Comparison of ENCODE assay signal across 18 cellular contexts in genomic region chr16:2711370-2712062, GRCh38. TPM values are rescaled to one million over a fixed set of nuclear protein-coding genes. Genes with fewer than 3 reads are reported as not detected.
A peak's percentile ranks its signal among the peaks of the same experiment; 100 is the strongest.
DNase-seq lines count a peak whose midpoint lies in the region; ATAC-seq and TF ChIP-seq lines count a peak whose summit lies in the region.
"Had no signal": no experiment of that assay in that cellular context is flagged by ENCODE, and none has a peak within 500 bp of the region (broad histone marks: within the 10 kb centered on the region; RNA-seq: fewer than 3 reads in every experiment).

No MANE protein-coding gene starts in this region.

- H3K27ac Mint-ChIP-seq in H9, result peak overlapping the region in 2 of 3 experiments; percentile 42 to 61; a peak in 3 of 7 replicates
- H3K27ac Mint-ChIP-seq in nephron progenitor cell, result peak overlapping the region; percentile 61
- H3K27ac Mint-ChIP-seq in stimulated activated effector memory CD8-positive, alpha-beta T cell treated with anti-CD3 and anti-CD28 coated beads, Interleukin-12 subunit alpha, Interleukin-12 subunit beta, amount 100 ng/mL, for 72 hours, result peak overlapping the region; percentile 32
- H3K27ac Mint-ChIP-seq: CD4-positive, alpha-beta T cell had no signal

- no peak overlapping the region for H4K8ac ChIP-seq in H9 (replicated peaks; ENCODE audit: insufficient read length, low read depth, low read length)

- no peak overlapping the region for H2BK20ac ChIP-seq in H9 (ENCODE audit: low read depth, low read length, poor library complexity, severe bottlenecking)

- H3K27me3 ChIP-seq in H9 (ENCODE audit: insufficient read depth, low read length) (no peaks in the 10 kb centered on the region), RWPE2 (ENCODE audit: insufficient read depth, poor library complexity, severe bottlenecking) (no peaks in the 10 kb centered on the region)
- H3K27me3 ChIP-seq: MG63, SJCRH30 had no signal

- H3T11ph ChIP-seq in H9 (ENCODE audit: low read length), result no peak overlapping the region

- no peaks in the 10 kb centered on the region for H3K79me1 ChIP-seq in H9 (ENCODE audit: insufficient read depth, low read depth, low read length, poor library complexity, severe bottlenecking)

- peaks cover 0 to 5% of the 10 kb centered on the region in 2 experiments; a peak in 2 of 4 replicates for H3K4me1 Mint-ChIP-seq in H9
- no peaks in the 10 kb centered on the region for H3K4me1 Mint-ChIP-seq in nephron progenitor cell
- peaks cover 18% of the 10 kb centered on the region for H3K4me1 Mint-ChIP-seq in stimulated activated effector memory CD8-positive, alpha-beta T cell treated with anti-CD3 and anti-CD28 coated beads, Interleukin-12 subunit alpha, Interleukin-12 subunit beta, amount 100 ng/mL, for 72 hours

- H3K9me3 ChIP-seq in H9 (ENCODE audit: control insufficient read depth, low read depth, low read length) (no peaks in the 10 kb centered on the region), RWPE2 (ENCODE audit: severe bottlenecking) (no peaks in the 10 kb centered on the region)
- H3K9me3 ChIP-seq: HAP-1, MG63, SJCRH30 had no signal

- no peak for TF ChIP-seq CTCF in H9 (conservative IDR thresholded peaks at IDR 0.05)
- TF ChIP-seq CTCF in RWPE2 (IDR thresholded peaks at IDR 0.05; ENCODE audit: poor library complexity, severe bottlenecking), result no peak
- TF ChIP-seq CTCF in nephron progenitor cell (IDR thresholded peaks at IDR 0.05), result no peak

- no peak overlapping the region; the same call in 1 of the 2 replicates for H2BK15ac ChIP-seq in H9 (ENCODE audit: low read depth, low read length)

- H2BK5ac ChIP-seq in H9 (ENCODE audit: insufficient read length, low read length), result no peak overlapping the region

- H3K18ac ChIP-seq in H9 (ENCODE audit: insufficient read length, low read depth, low read length), result no peak overlapping the region

- H4K5ac ChIP-seq in H9 (ENCODE audit: insufficient read length, low read depth, low read length), result no peak overlapping the region

- H3K4ac ChIP-seq in H9 (ENCODE audit: low read depth, low read length), result no peak overlapping the region

- H3K27me3 Mint-ChIP-seq in H9 (ENCODE audit: low read depth) (peaks cover 2% of the 10 kb centered on the region), nephron progenitor cell (ENCODE audit: low read depth, poor library complexity) (peaks cover 24% of the 10 kb centered on the region)
- H3K27me3 Mint-ChIP-seq: CD4-positive, alpha-beta T cell had no signal

- no peak overlapping the region for H2BK12ac ChIP-seq in H9 (ENCODE audit: insufficient read length, low read depth, low read length)

- no peaks in the 10 kb centered on the region for H4K20me1 ChIP-seq in H9 (ENCODE audit: control insufficient read depth, insufficient read depth, insufficient read length)

- H3K4me1 ChIP-seq in H9 (ENCODE audit: insufficient read depth, low read length) (no peaks in the 10 kb centered on the region), RWPE2 (ENCODE audit: insufficient read depth, poor library complexity, severe bottlenecking) (no peaks in the 10 kb centered on the region)
- H3K4me1 ChIP-seq: HAP-1, SJCRH30 had no signal

- H3K36me3 Mint-ChIP-seq in H9 (ENCODE audit: insufficient read depth in 1 of 3, low read depth in 3 of 3) (peaks cover 0 to 16% (median 16%) of the 10 kb centered on the region in 3 experiments; a peak in 5 of 7 replicates), nephron progenitor cell (ENCODE audit: low read depth) (peaks cover 5% of the 10 kb centered on the region)
- H3K36me3 Mint-ChIP-seq in stimulated activated effector memory CD8-positive, alpha-beta T cell treated with anti-CD3 and anti-CD28 coated beads, Interleukin-12 subunit alpha, Interleukin-12 subunit beta, amount 100 ng/mL, for 72 hours, result peaks cover 30% of the 10 kb centered on the region

- H3K23ac ChIP-seq in H9 (ENCODE audit: insufficient read length, low read depth, low read length), result no peak overlapping the region

- no peaks in the 10 kb centered on the region for H3K79me2 ChIP-seq in H9 (ENCODE audit: insufficient read depth, low read length)

- peak; percentile 14; the same call in 1 of the 3 replicates for ATAC-seq in RWPE2 (ENCODE audit: low read depth)
- ATAC-seq in stimulated activated effector memory CD8-positive, alpha-beta T cell treated with anti-CD3 and anti-CD28 coated beads, Interleukin-12 subunit alpha, Interleukin-12 subunit beta, amount 100 ng/mL, for 72 hours, result no peak

- no peak overlapping the region for H3K4me3 Mint-ChIP-seq in H9
- H3K4me3 Mint-ChIP-seq in nephron progenitor cell, result no peak overlapping the region
- no peak overlapping the region for H3K4me3 Mint-ChIP-seq in stimulated activated effector memory CD8-positive, alpha-beta T cell treated with anti-CD3 and anti-CD28 coated beads, Interleukin-12 subunit alpha, Interleukin-12 subunit beta, amount 100 ng/mL, for 72 hours
- H3K4me3 Mint-ChIP-seq: CD4-positive, alpha-beta T cell had no signal

- no CpG with 5 or more reads among the region's 22 CpGs for WGBS in H9 (ENCODE audit: extremely low coverage, insufficient read length, low lambda C conversion rate)

- H3K9ac ChIP-seq in H9 (ENCODE audit: extremely low read depth, insufficient read length, low read length), result no peak overlapping the region
- H3K9ac ChIP-seq: GM23248 had no signal

- no peak overlapping the region for H2AFZ ChIP-seq in H9 (ENCODE audit: low read length)
- H2AFZ ChIP-seq: GM23248 had no signal

- no peak overlapping the region for H3K14ac ChIP-seq in H9 (ENCODE audit: insufficient read depth, low read length)

- no peak overlapping the region for H3K56ac ChIP-seq in H9 (ENCODE audit: insufficient read length, low read depth, low read length)

- no peaks in the 10 kb centered on the region for H3K23me2 ChIP-seq in H9 (ENCODE audit: insufficient read length, low read depth, low read length, poor library complexity, severe bottlenecking)

- no peaks in the 10 kb centered on the region for H3K9me3 Mint-ChIP-seq in H9
- H3K9me3 Mint-ChIP-seq in nephron progenitor cell, result no peaks in the 10 kb centered on the region
- no peaks in the 10 kb centered on the region for H3K9me3 Mint-ChIP-seq in stimulated activated effector memory CD8-positive, alpha-beta T cell treated with anti-CD3 and anti-CD28 coated beads, Interleukin-12 subunit alpha, Interleukin-12 subunit beta, amount 100 ng/mL, for 72 hours
- H3K9me3 Mint-ChIP-seq: CD4-positive, alpha-beta T cell had no signal

- peaks cover 13% of the 10 kb centered on the region for H3K36me3 ChIP-seq in RWPE2 (ENCODE audit: low read depth)

- H2BK120ac ChIP-seq in H9 (ENCODE audit: low read depth, low read length, poor library complexity, severe bottlenecking), result no peak overlapping the region

- H4K91ac ChIP-seq in H9 (ENCODE audit: insufficient read length, low read depth, low read length), result no peak overlapping the region

- DNase-seq in H9 (no peak), RWPE2 (ENCODE audit: low spot score) (no peak), nephron progenitor cell (no peak), NCI-H69 (lab: John Stamatoyannopoulos, UW) (no peak), NCI-H774 (lab: John Stamatoyannopoulos, UW) (no peak)
- no peak for DNase-seq in stimulated activated effector memory CD8-positive, alpha-beta T cell treated with anti-CD3 and anti-CD28 coated beads, Interleukin-12 subunit alpha, Interleukin-12 subunit beta, amount 100 ng/mL, for 72 hours (ENCODE audit: low spot score in 2 of 2)
- no peak for DNase-seq in stimulated activated CD4-positive, alpha-beta T cell treated with anti-CD3 and anti-CD28 coated beads, Interleukin-1b, Interleukin-23, amount 100 ng/mL, for 48 hours
- DNase-seq: CD4-positive, alpha-beta T cell; COR-L47; DND-41; GM23248; MG63; NCI-H1417; NCI-H187; NCI-H526 treated with DMSO at 0.1 percent for 48 hours; NK-92 treated with Interleukin-12 subunit alpha and Interleukin-12 subunit beta, amount 100 ng/mL, for 24 hours; SJCRH30 had no signal

- H3K4me3 ChIP-seq in RWPE2 (ENCODE audit: severe bottlenecking), result no peak overlapping the region
- H3K4me3 ChIP-seq: GM23248, HAP-1, MG63, SJCRH30 had no signal

- H3K27ac ChIP-seq in H9 (ENCODE audit: insufficient read length, low read depth, low read length) (no peak overlapping the region), RWPE2 (ENCODE audit: poor library complexity, severe bottlenecking) (no peak overlapping the region)
- H3K27ac ChIP-seq: GM23248, SJCRH30 had no signal

- no peak overlapping the region for H2AK5ac ChIP-seq in H9 (ENCODE audit: insufficient read length, low read length)

- no peak overlapping the region for H3K4me2 ChIP-seq in H9 (ENCODE audit: insufficient read depth, insufficient read length, low read length)

RNA-seq across cellular contexts. Expression of gene PRSS27, which starts 8.5 kb away (rescaled TPM):
- 3.6 and 5.0 TPM in 2 replicates for total RNA-seq in H9 (2021)

RNA-seq across cellular contexts. Expression of gene KCTD5, which starts 29.2 kb away (rescaled TPM):
- total RNA-seq in H9 (2021), result 38.8 and 39.9 TPM in 2 replicates

RNA-seq across cellular contexts. Expression of gene SRRM2, which starts 40.9 kb away (rescaled TPM):
- 667 and 694 TPM in 2 replicates for total RNA-seq in H9 (2021)
